In the genomic region with DNA sequence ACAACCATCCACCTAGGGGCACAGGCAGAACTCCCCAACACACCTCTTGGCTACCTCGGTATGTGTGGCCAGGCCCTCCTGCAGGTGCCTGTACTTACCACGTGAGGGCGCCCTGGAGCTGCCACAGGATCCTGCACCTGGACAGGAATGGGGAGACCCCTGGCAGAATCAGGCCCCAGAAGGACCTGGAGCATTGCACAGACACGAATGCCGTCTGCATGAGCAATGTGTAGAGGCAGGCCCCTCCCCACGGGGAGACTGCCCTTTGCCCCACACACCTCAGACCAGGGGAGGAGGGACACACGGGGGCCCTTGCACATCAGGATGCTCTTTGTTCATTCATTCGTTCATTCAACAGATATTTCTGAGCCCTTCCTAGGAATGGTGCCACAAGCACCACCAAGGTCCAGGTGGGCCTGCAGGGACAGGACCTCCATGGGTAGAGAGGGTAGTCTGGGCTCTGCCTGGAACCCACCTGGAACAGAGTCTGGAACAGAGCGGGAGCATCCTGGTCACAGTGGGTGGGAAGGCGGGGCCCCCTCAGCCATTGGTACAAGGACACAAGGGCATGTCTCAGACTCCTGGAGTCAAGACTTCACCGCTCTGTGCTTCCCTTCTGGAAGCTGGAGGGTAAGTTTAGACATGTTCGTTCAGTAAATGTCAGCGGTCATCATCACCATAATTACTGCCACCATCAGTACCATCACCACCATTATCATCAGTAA, we compare ENCODE assay signal across 7 cellular contexts. TPM values are rescaled to one million over a fixed set of nuclear protein-coding genes. Genes with fewer than 3 reads are reported as not detected.
DNase-seq lines count a peak whose midpoint lies in the region; ATAC-seq and TF ChIP-seq lines count a peak whose summit lies in the region.

No MANE protein-coding gene starts in this region.

- TF ChIP-seq POLR2A in lower leg skin (IDR thresholded peaks at IDR 0.05): no peak

- peaks cover 4% of the 10 kb centered on the region for H3K4me1 Mint-ChIP-seq in activated CD4-positive, alpha-beta T cell treated with anti-CD3 and anti-CD28 coated beads for 36 hours
- H3K4me1 Mint-ChIP-seq in naive B cell (peaks cover 5 to 11% (median 5%) of the 10 kb centered on the region in 3 donors), type B pancreatic cell (ENCODE audit: unreplicated experiment) (peaks cover 4% of the 10 kb centered on the region)

- peak; percentile 68 for ATAC-seq in activated CD4-positive, alpha-beta T cell treated with anti-CD3 and anti-CD28 coated beads for 36 hours
- ATAC-seq in naive B cell (ENCODE audit: low read depth in 2 of 2): peak; percentile 15 to 24

- POLR2A ChIA-PET in activated CD4-positive, alpha-beta T cell treated with anti-CD3 and anti-CD28 coated beads for 36 hours (lab: Charles Lee): no interaction called here

- H3K9me3 Mint-ChIP-seq in activated CD4-positive, alpha-beta T cell treated with anti-CD3 and anti-CD28 coated beads for 36 hours (ENCODE audit: low read depth): no peaks in the 10 kb centered on the region
- H3K9me3 Mint-ChIP-seq in naive B cell (peaks cover 0 to 2% (median 0%) of the 10 kb centered on the region in 7 donors), type B pancreatic cell (no peaks in the 10 kb centered on the region)

- H3K27me3 Mint-ChIP-seq in activated CD4-positive, alpha-beta T cell treated with anti-CD3 and anti-CD28 coated beads for 36 hours: peaks cover 18% of the 10 kb centered on the region
- H3K27me3 Mint-ChIP-seq in naive B cell: peaks cover 10 to 47% (median 32%) of the 10 kb centered on the region in 3 donors
- peaks cover 56% of the 10 kb centered on the region for H3K27me3 Mint-ChIP-seq in type B pancreatic cell

- H3K4me3 ChIP-seq in lower leg skin (ENCODE audit: low read depth, poor library complexity, severe bottlenecking): no peak overlapping the region

- no peak overlapping the region for H3K27ac Mint-ChIP-seq in activated CD4-positive, alpha-beta T cell treated with anti-CD3 and anti-CD28 coated beads for 36 hours
- H3K27ac Mint-ChIP-seq in naive B cell: peak overlapping the region in 1 of 6 donors; percentile 72
- no peak overlapping the region for H3K27ac Mint-ChIP-seq in type B pancreatic cell

- WGBS in lower leg skin, 2 donors: 46 to 52% methylated on average over 13 of the region's 13 CpGs

- intact Hi-C loops in activated CD4-positive, alpha-beta T cell treated with anti-CD3 and anti-CD28 coated beads for 36 hours (cut with DNase I, micrococcal nuclease): loop anchor here in 1 of 2 experiments (1.0 kb wide), 1 partner anchor 198 kb away; no protein-coding TSS in a partner anchor
- intact Hi-C loops in lower leg skin (cut with DNase I; ENCODE audit: low total_unique reads): no loop called here

- DNase-seq in ELR (ENCODE audit: low read depth) (peak; percentile 58), ecto neural progenitor cell (ENCODE audit: low spot score) (peak; percentile 77), naive B cell (peak; percentile 24), type B pancreatic cell (ENCODE audit: extremely low spot score, unreplicated experiment) (no peak), lower leg skin (ENCODE audit: low spot score in 2 of 2) (no peak)
- peak; percentile 78 for DNase-seq in activated CD4-positive, alpha-beta T cell treated with anti-CD3 and anti-CD28 coated beads for 36 hours

- H3K36me3 Mint-ChIP-seq in activated CD4-positive, alpha-beta T cell treated with anti-CD3 and anti-CD28 coated beads for 36 hours (ENCODE audit: low read depth): no peaks in the 10 kb centered on the region
- H3K36me3 Mint-ChIP-seq in naive B cell: no peaks in the 10 kb centered on the region
- no peaks in the 10 kb centered on the region for H3K36me3 Mint-ChIP-seq in type B pancreatic cell

- CTCF ChIA-PET in activated CD4-positive, alpha-beta T cell treated with anti-CD3 and anti-CD28 coated beads for 36 hours (lab: Charles Lee): interaction anchor here (1.0 to 1.7 kb wide), 4 partner anchors 9 to 33 kb away, joined by 3 to 6 read pairs (median 4); no protein-coding TSS in a partner anchor

- no peak overlapping the region for H3K4me3 Mint-ChIP-seq in activated CD4-positive, alpha-beta T cell treated with anti-CD3 and anti-CD28 coated beads for 36 hours
- no peak overlapping the region for H3K4me3 Mint-ChIP-seq in naive B cell
- no peak overlapping the region for H3K4me3 Mint-ChIP-seq in type B pancreatic cell

- TF ChIP-seq CTCF in LNCAP (IDR thresholded peaks at IDR 0.05) (peak; percentile 98), type B pancreatic cell (conservative IDR thresholded peaks at IDR 0.05) (peak; percentile 83), lower leg skin (IDR thresholded peaks at IDR 0.05) (peak in 1 of 3 donors; percentile 10)

RNA-seq across cellular contexts. Expression of gene YTHDF1, which starts 32.3 kb away (rescaled TPM):
- 10 to 100 TPM; 32.2 to 32.6 TPM for total RNA-seq in activated CD4-positive, alpha-beta T cell treated with anti-CD3 and anti-CD28 coated beads for 36 hours
- 10 to 100 TPM; 27.4 to 41.9 (median 34.6) TPM for polyA plus RNA-seq in naive B cell (ENCODE audit: low read depth in 6 of 6)
- 50.4 and 55.6 TPM in 2 replicates for total RNA-seq in type B pancreatic cell (ENCODE audit: low replicate concordance)
- total RNA-seq in lower leg skin: 10 to 100 TPM; 28.1 to 32.2 (median 30.6) TPM

RNA-seq across cellular contexts. Expression of gene BIRC7, which starts 52.1 kb away (rescaled TPM):
- under 1 TPM in 1 of 2 experiments, not detected in 1; 0.14 TPM for total RNA-seq in activated CD4-positive, alpha-beta T cell treated with anti-CD3 and anti-CD28 coated beads for 36 hours
- not detected for polyA plus RNA-seq in naive B cell (ENCODE audit: low read depth in 6 of 6)
- 1.2 TPM in 1 of 2 replicates, not detected in the other for total RNA-seq in type B pancreatic cell (ENCODE audit: low replicate concordance)
- 1 to 10 TPM in 2 of 4 donors, under 1 TPM in 1, not detected in 1; 0.53 to 2.5 (median 1.4) TPM for total RNA-seq in lower leg skin

Comparison
In these comparisons a context has a peak if more than half of its experiments do, and no peak if none do; other contexts are left out.
1. DNase-seq: peak in ELR (single experiment), activated CD4-positive, alpha-beta T cell treated with anti-CD3 and anti-CD28 coated beads for 36 hours (single experiment), ecto neural progenitor cell (single experiment) and naive B cell (single experiment); none in type B pancreatic cell (single experiment) and lower leg skin (0 of 2).